In the genomic region with DNA sequence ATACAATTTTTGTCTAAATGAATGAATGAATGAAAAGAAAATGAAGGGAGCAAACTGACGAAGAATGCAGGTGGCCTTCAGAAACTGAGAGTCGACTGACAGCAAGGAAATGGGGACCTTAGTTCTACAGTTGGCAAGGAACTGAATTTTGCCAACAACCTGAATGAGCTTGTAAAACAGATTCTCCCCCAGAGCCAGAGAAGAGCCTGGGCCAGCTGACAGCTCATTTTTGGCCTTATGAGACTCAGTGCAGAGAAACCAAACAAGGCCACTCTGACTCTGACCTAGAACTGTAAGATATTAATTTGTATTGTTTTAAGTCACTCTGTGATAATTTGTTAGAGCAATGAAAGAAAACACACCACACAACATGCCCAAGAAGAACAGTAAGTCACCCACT, we compare ENCODE assay signal across 17 cellular contexts. TPM values are rescaled to one million over a fixed set of nuclear protein-coding genes. Genes with fewer than 3 reads are reported as not detected.
A peak's percentile ranks its signal among the peaks of the same experiment; 100 is the strongest.
DNase-seq lines count a peak whose midpoint lies in the region; ATAC-seq and TF ChIP-seq lines count a peak whose summit lies in the region.
"Had no signal": no experiment of that assay in that cellular context is flagged by ENCODE, and none has a peak within 500 bp of the region (broad histone marks: within the 10 kb centered on the region; RNA-seq: fewer than 3 reads in every experiment).

No MANE protein-coding gene starts in this region.

- no peak for TF ChIP-seq POLR2A in adrenal gland (IDR thresholded peaks at IDR 0.05)

- H3K4me3 ChIP-seq in adrenal gland = no peak overlapping the region
- H3K4me3 ChIP-seq: A549, GM23338 had no signal

- no peak overlapping the region for H3K27ac Mint-ChIP-seq in stimulated activated effector memory CD8-positive, alpha-beta T cell treated with anti-CD3 and anti-CD28 coated beads, Interleukin-12 subunit alpha, Interleukin-12 subunit beta, amount 100 ng/mL, for 72 hours
- H3K27ac Mint-ChIP-seq: CD8-positive, alpha-beta T cell; GM23338; H9; IgD-negative memory B cell had no signal

- peaks cover 59% of the 10 kb centered on the region for H3K4me1 Mint-ChIP-seq in stimulated activated effector memory CD8-positive, alpha-beta T cell treated with anti-CD3 and anti-CD28 coated beads, Interleukin-12 subunit alpha, Interleukin-12 subunit beta, amount 100 ng/mL, for 72 hours

- WGBS in adrenal gland, 4 donors = 41 to 51% (median 46%) methylated on average over 2 of the region's 2 CpGs

- peaks cover 0 to 28% of the 10 kb centered on the region in 2 donors for H3K4me1 ChIP-seq in adrenal gland (replicated peaks in 1 of 2)
- H3K4me1 ChIP-seq: A549 had no signal

- peaks cover 44% of the 10 kb centered on the region for H3K36me3 Mint-ChIP-seq in stimulated activated effector memory CD8-positive, alpha-beta T cell treated with anti-CD3 and anti-CD28 coated beads, Interleukin-12 subunit alpha, Interleukin-12 subunit beta, amount 100 ng/mL, for 72 hours
- H3K36me3 Mint-ChIP-seq: CD8-positive, alpha-beta T cell had no signal

- no peaks in the 10 kb centered on the region for H3K9me3 Mint-ChIP-seq in stimulated activated effector memory CD8-positive, alpha-beta T cell treated with anti-CD3 and anti-CD28 coated beads, Interleukin-12 subunit alpha, Interleukin-12 subunit beta, amount 100 ng/mL, for 72 hours
- H3K9me3 Mint-ChIP-seq: CD8-positive, alpha-beta T cell; GM23338; H9; IgD-negative memory B cell had no signal

- intact Hi-C loops in adrenal gland (cut with DNase I) = no loop called here
- intact Hi-C loops in left colon (cut with DNase I, micrococcal nuclease) = no loop called here

- peak; percentile 33 for DNase-seq in G401 (ENCODE audit: low spot score)
- DNase-seq in adrenal gland = peak in 4 of 7 donors; percentile 39 to 61 (median 53)
- no peak for DNase-seq in stimulated activated effector memory CD8-positive, alpha-beta T cell treated with anti-CD3 and anti-CD28 coated beads, Interleukin-12 subunit alpha, Interleukin-12 subunit beta, amount 100 ng/mL, for 72 hours (ENCODE audit: low spot score in 2 of 2)
- DNase-seq in stimulated activated CD4-positive, alpha-beta T cell treated with anti-CD3 and anti-CD28 coated beads, Interleukin-4, amount 100 ng/mL, for 1 hour = no peak
- no peak for DNase-seq in left colon
- DNase-seq in H4 (ENCODE audit: low spot score) = no peak
- DNase-seq: BE2C; Caco-2; CD8-positive, alpha-beta T cell; DND-41; GF-D8; H9 had no signal

- H3K27ac ChIP-seq in KOPT-K1 (ENCODE audit: low read depth, low read length, poor library complexity, severe bottlenecking) = peak overlapping the region; percentile 28
- H3K27ac ChIP-seq in adrenal gland = peak overlapping the region in 1 of 5 donors; percentile 1
- H3K27ac ChIP-seq: A549, C4-2B had no signal

- no peak for TF ChIP-seq CTCF in adrenal gland (IDR thresholded peaks at IDR 0.05)

- H3K4me3 Mint-ChIP-seq in stimulated activated effector memory CD8-positive, alpha-beta T cell treated with anti-CD3 and anti-CD28 coated beads, Interleukin-12 subunit alpha, Interleukin-12 subunit beta, amount 100 ng/mL, for 72 hours = no peak overlapping the region
- H3K4me3 Mint-ChIP-seq: CD8-positive, alpha-beta T cell; GM23338; H9; IgD-negative memory B cell had no signal

- no peaks in the 10 kb centered on the region for H3K27me3 ChIP-seq in adrenal gland
- H3K27me3 ChIP-seq: BE2C had no signal

- H3K9me3 ChIP-seq in KOPT-K1 (ENCODE audit: insufficient read depth, low read length, poor library complexity, severe bottlenecking) (no peaks in the 10 kb centered on the region), adrenal gland (replicated peaks in 1 of 3) (no peaks in the 10 kb centered on the region)
- H3K9me3 ChIP-seq: A549, BE2C, Caco-2 had no signal

- H3K36me3 ChIP-seq in KOPT-K1 (ENCODE audit: insufficient read depth, low read length) = peaks cover 12% of the 10 kb centered on the region; the same call in 1 of the 2 replicates
- H3K36me3 ChIP-seq in adrenal gland (replicated peaks in 1 of 2) = peaks cover 0 to 4% of the 10 kb centered on the region in 2 donors

- in situ Hi-C loops in G401 (cut with HindIII; ENCODE audit: low sequenced_read_pairs) = no loop called here

- peak; percentile 31 for ATAC-seq in stimulated activated effector memory CD8-positive, alpha-beta T cell treated with anti-CD3 and anti-CD28 coated beads, Interleukin-12 subunit alpha, Interleukin-12 subunit beta, amount 100 ng/mL, for 72 hours
- ATAC-seq in left colon = no peak
- ATAC-seq: A549, GM23338 had no signal

RNA-seq across cellular contexts. Expression of gene MAN1A1, which starts 21.8 kb away (rescaled TPM):
- total RNA-seq in G401 (2014; rRNA removed; shearing (Covaris generic)) = not detected in 2 replicates
- total RNA-seq in adrenal gland (100 to 1,000 TPM in 7 of 8 donors, 10 to 100 TPM in 1; 84.4 to 178 (median 129) TPM), left colon (10 to 100 TPM; 68.6 to 94.3 TPM)
- polyA plus RNA-seq in adrenal gland = 10 to 100 TPM; 11.1 to 67.7 (median 20.8) TPM
- 11.7 and 14.1 TPM in 2 replicates for total RNA-seq in H4 (2014; rRNA removed; shearing (Covaris generic))

Comparison
In these comparisons a context has a peak if more than half of its experiments do, and no peak if none do; other contexts are left out.
1. DNase-seq: peak in G401 (single experiment) and adrenal gland (4 of 7); none in stimulated activated effector memory CD8-positive, alpha-beta T cell treated with anti-CD3 and anti-CD28 coated beads, Interleukin-12 subunit alpha, Interleukin-12 subunit beta, amount 100 ng/mL, for 72 hours (0 of 2), stimulated activated CD4-positive, alpha-beta T cell treated with anti-CD3 and anti-CD28 coated beads, Interleukin-4, amount 100 ng/mL, for 1 hour (single experiment), left colon (0 of 2) and H4 (single experiment).
2. RNA of gene MAN1A1, which starts 21.8 kb away (total RNA-seq): 84.4 to 178 TPM in adrenal gland, 68.6 to 94.3 TPM in left colon and 11.7 to 14.1 TPM in H4; not detected in G401; every median in the first group is over 10 times any median in the second.